14 cellular contexts compared by ENCODE assay signal in genomic region chr1:226603976-226604845, GRCh38. TPM values are rescaled to one million over a fixed set of nuclear protein-coding genes. Genes with fewer than 3 reads are reported as not detected.
DNase-seq lines count a peak whose midpoint lies in the region; ATAC-seq and TF ChIP-seq lines count a peak whose summit lies in the region.
"Had no signal": no experiment of that assay in that cellular context is flagged by ENCODE, and none has a peak within 500 bp of the region (broad histone marks: within the 10 kb centered on the region; RNA-seq: fewer than 3 reads in every experiment).

No MANE protein-coding gene starts in this region.

- H3K4me1 ChIP-seq in Caco-2 (peaks cover 11% of the 10 kb centered on the region), hepatocyte (ENCODE audit: insufficient read depth) (peaks cover 43% of the 10 kb centered on the region), rectal smooth muscle tissue (ENCODE audit: control insufficient read depth, insufficient read depth, low read length) (peaks cover 10% of the 10 kb centered on the region)
- H3K4me1 ChIP-seq in CD4-positive, alpha-beta memory T cell (ENCODE audit: insufficient read depth, low read length) = no peaks in the 10 kb centered on the region
- H3K4me1 ChIP-seq: psoas muscle had no signal

- DNase-seq in Caco-2 (peak; percentile 64 to 73), RWPE1 (ENCODE audit: low spot score) (no peak), hepatocyte (ENCODE audit: low spot score) (no peak), mesenteric fat pad (ENCODE audit: low spot score) (no peak)
- DNase-seq in CD4-positive, alpha-beta memory T cell = no peak
- DNase-seq: activated T-cell treated with anti-CD3 and anti-CD28 coated beads, Interleukin-2, amount 50 U/mL, for 1 hour; MV-4-11; stimulated activated CD4-positive, alpha-beta T cell treated with anti-CD3 and anti-CD28 coated beads, Interleukin-4, amount 100 ng/mL, for 24 hours had no signal

- H3K4me3 Mint-ChIP-seq in Caco-2 (ENCODE audit: unreplicated experiment) = no peak overlapping the region
- H3K4me3 Mint-ChIP-seq in CD4-positive, alpha-beta memory T cell = no peak overlapping the region
- H3K4me3 Mint-ChIP-seq: B cell; stimulated activated memory B cell treated with anti-CD40 and anti-IgM and Interleukin-4, amounts not matched to agents 10 μg/mL and 1 μg/mL and 100 μg/mL, for 72 hours had no signal

- H3K36me3 Mint-ChIP-seq in Caco-2 (ENCODE audit: insufficient read depth, unreplicated experiment) = peaks cover 5% of the 10 kb centered on the region
- H3K36me3 Mint-ChIP-seq in CD4-positive, alpha-beta memory T cell = no peaks in the 10 kb centered on the region
- H3K36me3 Mint-ChIP-seq: stimulated activated memory B cell treated with anti-CD40 and anti-IgM and Interleukin-4, amounts not matched to agents 10 μg/mL and 1 μg/mL and 100 μg/mL, for 72 hours had no signal

- H3K4me3 ChIP-seq in Caco-2 (ENCODE audit: low read depth, low read length) (no peak overlapping the region), hepatocyte (no peak overlapping the region), rectal smooth muscle tissue (ENCODE audit: low read length) (no peak overlapping the region)
- no peak overlapping the region for H3K4me3 ChIP-seq in CD4-positive, alpha-beta memory T cell (ENCODE audit: low read length in 2 of 2)

- ATAC-seq in GM19395 (IDR thresholded peaks at IDR 0.05; ENCODE audit: unreplicated experiment) (no peak), GM19023 (IDR thresholded peaks at IDR 0.05; ENCODE audit: unreplicated experiment) (no peak)
- ATAC-seq: stimulated activated memory B cell treated with anti-CD40 and anti-IgM and Interleukin-4, amounts not matched to agents 10 μg/mL and 1 μg/mL and 100 μg/mL, for 72 hours had no signal

- H3K27me3 Mint-ChIP-seq in Caco-2 (ENCODE audit: insufficient read depth, unreplicated experiment) = no peaks in the 10 kb centered on the region
- H3K27me3 Mint-ChIP-seq in CD4-positive, alpha-beta memory T cell = peaks cover 0 to 5% of the 10 kb centered on the region in 2 donors

- H3K27ac ChIP-seq in RWPE1 = peak overlapping the region; percentile 98
- peak overlapping the region; percentile 88 for H3K27ac ChIP-seq in hepatocyte
- H3K27ac ChIP-seq in rectal smooth muscle tissue (ENCODE audit: low read depth, low read length) = peak overlapping the region; percentile 30
- no peak overlapping the region for H3K27ac ChIP-seq in CD4-positive, alpha-beta memory T cell (ENCODE audit: low read depth, low read length)
- H3K27ac ChIP-seq: psoas muscle had no signal

- intact Hi-C loops in Caco-2 (cut with micrococcal nuclease; ENCODE audit: unreplicated experiment) = loop anchor here (2.0 kb wide), 1 partner anchor 55 kb away; the partner anchor contains the start of gene STUM
- intact Hi-C loops in CD4-positive, alpha-beta memory T cell (cut with micrococcal nuclease) = no loop called here

- H3K4me1 Mint-ChIP-seq in Caco-2 (ENCODE audit: low read depth, unreplicated experiment) = peaks cover 4% of the 10 kb centered on the region
- H3K4me1 Mint-ChIP-seq in CD4-positive, alpha-beta memory T cell = no peaks in the 10 kb centered on the region

- TF ChIP-seq CTCF in Caco-2 (IDR thresholded peaks at IDR 0.05; ENCODE audit: insufficient read depth in 1 of 2, low read depth in 1 of 2, low read length in 1 of 2, severe bottlenecking in 1 of 2, unreplicated experiment in 1 of 2) = no peak
- TF ChIP-seq CTCF in RWPE1 (conservative IDR thresholded peaks at IDR 0.05; ENCODE audit: low read depth) = no peak
- no peak for TF ChIP-seq CTCF in hepatocyte (IDR thresholded peaks at IDR 0.05; ENCODE audit: poor library complexity)

- H3K27ac Mint-ChIP-seq in Caco-2 (ENCODE audit: unreplicated experiment) = peak overlapping the region; percentile 56
- H3K27ac Mint-ChIP-seq in CD4-positive, alpha-beta memory T cell = peak overlapping the region in 1 of 7 donors; percentile 51
- H3K27ac Mint-ChIP-seq: B cell; stimulated activated memory B cell treated with anti-CD40 and anti-IgM and Interleukin-4, amounts not matched to agents 10 μg/mL and 1 μg/mL and 100 μg/mL, for 72 hours had no signal

- H3K9me2 ChIP-seq in hepatocyte (replicated peaks; ENCODE audit: insufficient read depth) = no peaks in the 10 kb centered on the region

- H3K9me3 Mint-ChIP-seq in Caco-2 (ENCODE audit: unreplicated experiment) = no peaks in the 10 kb centered on the region
- peaks cover 0 to 2% (median 0%) of the 10 kb centered on the region in 8 donors for H3K9me3 Mint-ChIP-seq in CD4-positive, alpha-beta memory T cell
- H3K9me3 Mint-ChIP-seq: stimulated activated memory B cell treated with anti-CD40 and anti-IgM and Interleukin-4, amounts not matched to agents 10 μg/mL and 1 μg/mL and 100 μg/mL, for 72 hours had no signal

- H3K36me3 ChIP-seq in Caco-2 (ENCODE audit: control insufficient read depth, insufficient read depth, low read length) (no peaks in the 10 kb centered on the region), hepatocyte (replicated peaks; ENCODE audit: insufficient read depth, low read depth) (no peaks in the 10 kb centered on the region), rectal smooth muscle tissue (ENCODE audit: control insufficient read depth, insufficient read depth, low read length) (no peaks in the 10 kb centered on the region)
- no peaks in the 10 kb centered on the region for H3K36me3 ChIP-seq in CD4-positive, alpha-beta memory T cell (ENCODE audit: insufficient read depth, low read length)

- H3K9me3 ChIP-seq in Caco-2 (no peaks in the 10 kb centered on the region), hepatocyte (ENCODE audit: low read depth) (no peaks in the 10 kb centered on the region)
- H3K9me3 ChIP-seq in CD4-positive, alpha-beta memory T cell (ENCODE audit: control insufficient read depth in 1 of 2, low read length in 2 of 2) = no peaks in the 10 kb centered on the region
- H3K9me3 ChIP-seq: psoas muscle had no signal

- no peak overlapping the region for H3K9ac ChIP-seq in rectal smooth muscle tissue (ENCODE audit: low read length)

- BruUV-seq in Caco-2 (replicated peaks; lab: Mats Ljungman, UMichigan) = no TSS peak

- H3K4me2 ChIP-seq in hepatocyte = peak overlapping the region; percentile 37

- CTCF ChIA-PET in Caco-2 (lab: Charles Lee) = interaction anchor here (0.6 to 1.6 kb wide), 4 partner anchors 34 to 126 kb away, joined by 3 to 8 read pairs (median 3); partner anchors contain the start of gene STUM
- CTCF ChIA-PET in RWPE1 (lab: Yijun Ruan, JAX) = interaction anchor here (0.7 to 2.5 kb wide), 5 partner anchors 22 to 202 kb away, joined by 3 to 9 read pairs (median 3); no protein-coding TSS in a partner anchor
- CTCF ChIA-PET in CD4-positive, alpha-beta memory T cell (lab: Charles Lee; ENCODE audit: partially characterized antibody) = interaction anchor here (1.0 to 3.4 kb wide), 5 partner anchors 10 to 198 kb away, joined by 3 to 13 read pairs (median 3); partner anchors contain the start of gene PARP1

- H4K20me1 ChIP-seq in hepatocyte (ENCODE audit: insufficient read depth, poor library complexity, severe bottlenecking) = no peaks in the 10 kb centered on the region

- H3K79me2 ChIP-seq in hepatocyte = no peaks in the 10 kb centered on the region

- POLR2A ChIA-PET in Caco-2 (lab: Charles Lee) = interaction anchor here (0.7 kb wide), 1 partner anchor 213 kb away, joined by 3 read pairs; no protein-coding TSS in a partner anchor
- POLR2A ChIA-PET in RWPE1 (lab: Yijun Ruan, JAX; ENCODE audit: low non-redundant PET) = no interaction called here
- POLR2A ChIA-PET in CD4-positive, alpha-beta memory T cell (lab: Charles Lee; ENCODE audit: partially characterized antibody) = no interaction called here

- H3K27me3 ChIP-seq in Caco-2 (replicated peaks; ENCODE audit: control insufficient read depth, insufficient read depth, low read length) (no peaks in the 10 kb centered on the region), hepatocyte (peaks cover 1% of the 10 kb centered on the region), rectal smooth muscle tissue (ENCODE audit: control insufficient read depth, insufficient read depth, low read length) (no peaks in the 10 kb centered on the region)
- H3K27me3 ChIP-seq in CD4-positive, alpha-beta memory T cell (ENCODE audit: insufficient read depth, low read length) = no peaks in the 10 kb centered on the region

- H2AFZ ChIP-seq in hepatocyte = no peak overlapping the region

- WGBS in hepatocyte (ENCODE audit: low lambda C conversion rate, missing lambda C conversion rate) = 58% methylated on average over 22 of the region's 22 CpGs

RNA-seq across cellular contexts. Expression of gene STUM, which starts 55.6 kb away (rescaled TPM):
- 1.7 and 1.9 TPM in 2 replicates for total RNA-seq in Caco-2 (2022)
- 0.07 and 0.16 TPM in 2 replicates for total RNA-seq in hepatocyte
- 0.06 TPM in 1 of 2 replicates, not detected in the other for polyA plus RNA-seq in hepatocyte
- 1.8 TPM for total RNA-seq in mesenteric fat pad
- total RNA-seq in CD4-positive, alpha-beta memory T cell = not detected
- under 1 TPM in 1 of 2 donors, not detected in 1; 0.03 TPM for polyA plus RNA-seq in CD4-positive, alpha-beta memory T cell

Comparison
In these comparisons a context has a peak if more than half of its experiments do, and no peak if none do; other contexts are left out.
1. DNase-seq: peak in Caco-2 (2 of 2); none in RWPE1 (single experiment), hepatocyte (single experiment), mesenteric fat pad (single experiment) and CD4-positive, alpha-beta memory T cell (0 of 5).